Comparison of ENCODE assay signal across 21 cellular contexts in genomic region chr1:33025761-33026160, GRCh38. TPM values are rescaled to one million over a fixed set of nuclear protein-coding genes. Genes with fewer than 3 reads are reported as not detected.
A peak's percentile ranks its signal among the peaks of the same experiment; 100 is the strongest.
DNase-seq lines count a peak whose midpoint lies in the region; ATAC-seq, FAIRE-seq and TF ChIP-seq lines count a peak whose summit lies in the region.
"Had no signal": no experiment of that assay in that cellular context is flagged by ENCODE, and none has a peak within 500 bp of the region (broad histone marks: within the 10 kb centered on the region; RNA-seq: fewer than 3 reads in every experiment).

No MANE protein-coding gene starts in this region.

- CTCF ChIA-PET in WTC11 (lab: Charles Lee): interaction anchor here (1.2 to 1.4 kb wide), 2 partner anchors 56 to 93 kb away, joined by 4 to 7 read pairs; partner anchors contain the start of gene AZIN2

- TF ChIP-seq CTCF in WTC11 (IDR thresholded peaks at IDR 0.05): no peak
- TF ChIP-seq CTCF in kidney (IDR thresholded peaks at IDR 0.05; ENCODE audit: borderline replicate concordance, extremely low read depth, insufficient read depth): no peak
- TF ChIP-seq CTCF in brain microvascular endothelial cell (IDR thresholded peaks at IDR 0.05; ENCODE audit: low read depth, low read length, missing control alignments): no peak
- TF ChIP-seq CTCF in HFFc6 (IDR thresholded peaks at IDR 0.05): no peak

- peaks cover 29 to 45% of the 10 kb centered on the region in 2 donors for H3K4me1 ChIP-seq in kidney (ENCODE audit: control insufficient read depth in 1 of 2, insufficient read depth in 1 of 2, low read depth in 1 of 2, low read length in 2 of 2)

- no peak overlapping the region for H3K9ac ChIP-seq in kidney (ENCODE audit: low read length in 2 of 2)

- H3K27ac Mint-ChIP-seq in activated naive CD4-positive, alpha-beta T cell treated with anti-CD3 and anti-CD28 coated beads, Interleukin-2, amount 50 U/mL, for 24 hours: no peak overlapping the region
- peak overlapping the region; percentile 60; the same call in 1 of the 2 replicates for H3K27ac Mint-ChIP-seq in WTC11
- H3K27ac Mint-ChIP-seq in HFFc6: no peak overlapping the region; the same call in 1 of the 2 replicates

- FAIRE-seq in kidney (lab: Jason Lieb, UNC): no peak
- FAIRE-seq: endometrium had no signal

- peak overlapping the region; percentile 11 for H3K4me3 Mint-ChIP-seq in activated naive CD4-positive, alpha-beta T cell treated with anti-CD3 and anti-CD28 coated beads, Interleukin-2, amount 50 U/mL, for 24 hours
- H3K4me3 Mint-ChIP-seq in WTC11 (no peak overlapping the region), HFFc6 (no peak overlapping the region)
- H3K4me3 Mint-ChIP-seq: CD14-positive monocyte had no signal

- H3K36me3 ChIP-seq in kidney (ENCODE audit: control insufficient read depth in 1 of 2, insufficient read depth in 2 of 2, low read length in 2 of 2) (peaks cover 13 to 28% of the 10 kb centered on the region in 2 donors), brain microvascular endothelial cell (replicated peaks) (peaks cover 33% of the 10 kb centered on the region)

- no peaks in the 10 kb centered on the region for H3K27me3 Mint-ChIP-seq in activated naive CD4-positive, alpha-beta T cell treated with anti-CD3 and anti-CD28 coated beads, Interleukin-2, amount 50 U/mL, for 24 hours
- H3K27me3 Mint-ChIP-seq in WTC11 (ENCODE audit: low read depth) (no peaks in the 10 kb centered on the region), HFFc6 (ENCODE audit: insufficient read depth) (no peaks in the 10 kb centered on the region)

- H3K27ac ChIP-seq in kidney (ENCODE audit: low read depth in 2 of 2, low read length in 2 of 2) (peak overlapping the region; percentile 68 to 73), brain microvascular endothelial cell (no peak overlapping the region)
- H3K27ac ChIP-seq: PC-9 had no signal

- DNase-seq in activated naive CD4-positive, alpha-beta T cell treated with Interleukin-2 at 50 U/mL for 16 hours: no peak
- DNase-seq in WTC11 (ENCODE audit: low spot score) (no peak), kidney (no peak), brain microvascular endothelial cell (no peak), HFFc6 (no peak), SHP77 treated with DMSO at 0.1 percent for 48 hours (lab: John Stamatoyannopoulos, UW) (no peak)
- DNase-seq: dermis blood vessel endothelial cell; DMS79; GDM1; hippocampal formation; left colon; NCI-H1105; NCI-H187 treated with DMSO at 0.1 percent for 48 hours; NCI-H524 treated with DMSO at 0.1 percent for 48 hours; NK-92 treated with Interleukin-12 subunit alpha and Interleukin-12 subunit beta, amount 100 ng/mL, for 24 hours; PC-9; Right ventricle myocardium superior; T1000 had no signal

- peaks cover 49% of the 10 kb centered on the region for H3K4me1 Mint-ChIP-seq in activated naive CD4-positive, alpha-beta T cell treated with anti-CD3 and anti-CD28 coated beads, Interleukin-2, amount 50 U/mL, for 24 hours
- H3K4me1 Mint-ChIP-seq in WTC11 (peaks cover 30% of the 10 kb centered on the region), HFFc6 (ENCODE audit: low read depth) (peaks cover under 1% of the 10 kb centered on the region; the same call in 1 of the 2 replicates)

- H3K36me3 Mint-ChIP-seq in activated naive CD4-positive, alpha-beta T cell treated with anti-CD3 and anti-CD28 coated beads, Interleukin-2, amount 50 U/mL, for 24 hours: peaks cover 17% of the 10 kb centered on the region
- H3K36me3 Mint-ChIP-seq in WTC11: peaks cover 33% of the 10 kb centered on the region
- peaks cover 21% of the 10 kb centered on the region for H3K36me3 Mint-ChIP-seq in HFFc6 (ENCODE audit: low read depth)

- no peak overlapping the region for H3K4me3 ChIP-seq in kidney (ENCODE audit: low read length in 2 of 2)
- no peak overlapping the region for H3K4me3 ChIP-seq in brain microvascular endothelial cell (ENCODE audit: low read depth, low read length)
- H3K4me3 ChIP-seq: PC-9 had no signal

- ATAC-seq in WTC11: no peak

- no peaks in the 10 kb centered on the region for H3K9me3 Mint-ChIP-seq in activated naive CD4-positive, alpha-beta T cell treated with anti-CD3 and anti-CD28 coated beads, Interleukin-2, amount 50 U/mL, for 24 hours
- H3K9me3 Mint-ChIP-seq in WTC11 (no peaks in the 10 kb centered on the region), HFFc6 (no peaks in the 10 kb centered on the region)
- H3K9me3 Mint-ChIP-seq: CD14-positive monocyte had no signal

- no peaks in the 10 kb centered on the region for H3K9me3 ChIP-seq in kidney (ENCODE audit: control insufficient read depth in 1 of 2, low read length in 2 of 2)

- POLR2A ChIA-PET in WTC11 (lab: Charles Lee): no interaction called here

- H3K27me3 ChIP-seq in brain microvascular endothelial cell (replicated peaks): no peaks in the 10 kb centered on the region

- intact Hi-C loops in kidney (cut with DNase I): no loop called here

- in situ Hi-C loops in brain microvascular endothelial cell (cut with HindIII; ENCODE audit: low pct_ligation_motif_present, low sequenced_read_pairs): no loop called here

TF ChIP-seq in WTC11, 78 proteins besides CTCF, POLR2A, EP300 and RAD21:
- TF ChIP-seq PRRX2 (CRISPR knock-in tag; IDR thresholded peaks at IDR 0.05) (no peak), ZNF512 (CRISPR knock-in tag; IDR thresholded peaks at IDR 0.05; ENCODE audit: borderline replicate concordance) (no peak), IRF2 (CRISPR knock-in tag; IDR thresholded peaks at IDR 0.05; ENCODE audit: borderline replicate concordance, low read depth) (no peak), USF2 (CRISPR knock-in tag; IDR thresholded peaks at IDR 0.05) (no peak), ZNF317 (CRISPR knock-in tag; IDR thresholded peaks at IDR 0.05; ENCODE audit: borderline replicate concordance, low read depth) (no peak), ZNF219 (CRISPR knock-in tag; IDR thresholded peaks at IDR 0.05; ENCODE audit: borderline replicate concordance) (no peak), GTF2I (CRISPR knock-in tag; conservative IDR thresholded peaks at IDR 0.05) (no peak), NFE2L1 (CRISPR knock-in tag; IDR thresholded peaks at IDR 0.05) (no peak), ZNF416 (CRISPR knock-in tag; IDR thresholded peaks at IDR 0.05) (no peak), ATF1 (CRISPR knock-in tag; IDR thresholded peaks at IDR 0.05) (no peak), ZBTB21 (CRISPR knock-in tag; IDR thresholded peaks at IDR 0.05; ENCODE audit: borderline replicate concordance) (no peak), PRDM15 (CRISPR knock-in tag; IDR thresholded peaks at IDR 0.05) (no peak)

RNA-seq across cellular contexts. Expression of gene AK2, which starts 10.9 kb away (rescaled TPM):
- total RNA-seq in WTC11 (2021) (124 to 132 TPM (median 130 TPM) in 3 replicates), kidney (172 TPM)
- polyA plus RNA-seq in kidney (ENCODE audit: insufficient read depth, low read depth, low replicate concordance): 334 TPM
- total RNA-seq in HFFc6 (2021; fragmentation: NEBNext Ultra II Directional; extraction: Animal tissue kit (Norgen Biotek cat#: 25700)): 100 to 1,000 TPM; 160 to 173 (median 168) TPM

RNA-seq across cellular contexts. Expression of gene AZIN2, which starts 55.2 kb away (rescaled TPM):
- 0.89 to 1.7 TPM (median 1.1 TPM) in 3 replicates for total RNA-seq in WTC11 (2021)
- total RNA-seq in kidney: 4.9 TPM
- polyA plus RNA-seq in kidney (ENCODE audit: insufficient read depth, low read depth, low replicate concordance): 7.5 TPM
- total RNA-seq in HFFc6 (2021; fragmentation: NEBNext Ultra II Directional; extraction: Animal tissue kit (Norgen Biotek cat#: 25700)): 1 to 10 TPM; 2.4 to 3.7 (median 3.1) TPM
